30 cellular contexts compared by ENCODE assay signal in genomic region chr3:67640023-67640660, GRCh38. TPM values are rescaled to one million over a fixed set of nuclear protein-coding genes. Genes with fewer than 3 reads are reported as not detected.
DNase-seq lines count a peak whose midpoint lies in the region; ATAC-seq, FAIRE-seq and TF ChIP-seq lines count a peak whose summit lies in the region.
"Had no signal": no experiment of that assay in that cellular context is flagged by ENCODE, and none has a peak within 500 bp of the region (broad histone marks: within the 10 kb centered on the region; RNA-seq: fewer than 3 reads in every experiment).

No MANE protein-coding gene starts in this region.

- in situ Hi-C loops in gastrocnemius medialis (cut with MboI; ENCODE audit: low sequenced_read_pairs in 4 of 4) = no loop called here

- POLR2A ChIA-PET in CD4-positive, alpha-beta T cell (lab: Charles Lee) = interaction anchor here (0.7 to 2.5 kb wide), 3 partner anchors 15 to 837 kb away, joined by 3 to 12 read pairs (median 3); partner anchors contain the start of gene SUCLG2

- H3K27ac Mint-ChIP-seq in CD4-positive, alpha-beta T cell = no peak overlapping the region
- no peak overlapping the region for H3K27ac Mint-ChIP-seq in activated CD4-positive, alpha-beta T cell treated with anti-CD3 and anti-CD28 coated beads, Interleukin-2, amount 10 ng/mL, durations not matched to agents 24 days and 14 days
- H3K27ac Mint-ChIP-seq: activated T-cell treated with anti-CD3 and anti-CD28 coated beads, Interleukin-2, amount 50 U/mL, for 24 hours; neural progenitor cell; stimulated activated naive CD8-positive, alpha-beta T cell treated with anti-CD3 and anti-CD28 coated beads, Interleukin-15, amount 100 ng/mL, for 72 hours had no signal

- DNase-seq in EH (ENCODE audit: low read depth) (peak; percentile 55), HTR-8/SVneo (ENCODE audit: insufficient read length, low spot score) (no peak), choroid plexus epithelial cell (ENCODE audit: low read depth) (peak; percentile 45), gastrocnemius medialis (peak; percentile 14 to 19), hypothalamus (lab: John Stamatoyannopoulos, UW) (no peak), body of pancreas (no peak)
- DNase-seq in CD4-positive, alpha-beta T cell = no peak
- DNase-seq in activated CD4-positive, alpha-beta T cell treated with anti-CD3 and anti-CD28 coated beads, Interleukin-2, amount 10 ng/mL, durations not matched to agents 24 days and 14 days = no peak
- DNase-seq: activated CD4-positive, alpha-beta T cell treated with anti-CD3 and anti-CD28 coated beads for 48 hours; activated gamma-delta T cell treated with Interleukin-2 at 50 U/mL for 16 hours; activated T-cell treated with anti-CD3 and anti-CD28 coated beads, Interleukin-2, amount 50 U/mL, for 24 hours; CD4-positive, alpha-beta memory T cell; effector memory CD4-positive, alpha-beta T cell; head of caudate nucleus; NCI-H1048; NCI-H2107; NCI-H446; NCI-H774; posterior cingulate gyrus; right cardiac atrium; Right ventricle myocardium superior; stimulated activated CD8-positive, alpha-beta memory T cell treated with anti-CD3 and anti-CD28 coated beads, Interleukin-4, amount 100 ng/mL, for 48 hours; stimulated activated naive CD8-positive, alpha-beta T cell treated with anti-CD3 and anti-CD28 coated beads, Interleukin-15, amount 100 ng/mL, for 72 hours; uterus had no signal

- no peaks in the 10 kb centered on the region for H3K9me3 Mint-ChIP-seq in CD4-positive, alpha-beta T cell
- no peaks in the 10 kb centered on the region for H3K9me3 Mint-ChIP-seq in activated CD4-positive, alpha-beta T cell treated with anti-CD3 and anti-CD28 coated beads, Interleukin-2, amount 10 ng/mL, durations not matched to agents 24 days and 14 days
- H3K9me3 Mint-ChIP-seq: activated T-cell treated with anti-CD3 and anti-CD28 coated beads, Interleukin-2, amount 50 U/mL, for 24 hours; CD4-positive, alpha-beta memory T cell; neural progenitor cell; stimulated activated naive CD8-positive, alpha-beta T cell treated with anti-CD3 and anti-CD28 coated beads, Interleukin-15, amount 100 ng/mL, for 72 hours had no signal

- H3K27me3 ChIP-seq in gastrocnemius medialis (no peaks in the 10 kb centered on the region), body of pancreas (no peaks in the 10 kb centered on the region)
- no peaks in the 10 kb centered on the region for H3K27me3 ChIP-seq in CD4-positive, alpha-beta T cell (ENCODE audit: control insufficient read depth, insufficient read depth, low read length)
- H3K27me3 ChIP-seq: neural progenitor cell, uterus had no signal

- peak; percentile 9 for FAIRE-seq in HTR-8/SVneo (lab: Jason Lieb, UNC)
- FAIRE-seq: colon, GM12892 had no signal

- H3K36me3 ChIP-seq in gastrocnemius medialis (no peaks in the 10 kb centered on the region), body of pancreas (replicated peaks in 1 of 2; ENCODE audit: insufficient read depth in 1 of 2, low read depth in 2 of 2) (no peaks in the 10 kb centered on the region)
- H3K36me3 ChIP-seq: neural progenitor cell, uterus had no signal

- TF ChIP-seq CTCF in choroid plexus epithelial cell (conservative IDR thresholded peaks at IDR 0.05; ENCODE audit: low read depth, low read length) = no peak
- TF ChIP-seq CTCF in gastrocnemius medialis (IDR thresholded peaks at IDR 0.05 in 4 of 5, conservative IDR thresholded peaks at IDR 0.05 in 1 of 5) = no peak
- no peak for TF ChIP-seq CTCF in CD4-positive, alpha-beta T cell (IDR thresholded peaks at IDR 0.05)
- no peak for TF ChIP-seq CTCF in body of pancreas (IDR thresholded peaks at IDR 0.05)

- H3K4me1 ChIP-seq in gastrocnemius medialis (peaks cover 18 to 40% of the 10 kb centered on the region in 2 donors), body of pancreas (peaks cover 32% of the 10 kb centered on the region)
- H3K4me1 ChIP-seq: neural progenitor cell, uterus had no signal

- peaks cover 96% of the 10 kb centered on the region for H3K4me1 Mint-ChIP-seq in CD4-positive, alpha-beta T cell (ENCODE audit: low read depth)
- peaks cover 22% of the 10 kb centered on the region for H3K4me1 Mint-ChIP-seq in activated CD4-positive, alpha-beta T cell treated with anti-CD3 and anti-CD28 coated beads, Interleukin-2, amount 10 ng/mL, durations not matched to agents 24 days and 14 days

- H3K9me3 ChIP-seq in gastrocnemius medialis (no peaks in the 10 kb centered on the region), body of pancreas (no peaks in the 10 kb centered on the region)
- H3K9me3 ChIP-seq in CD4-positive, alpha-beta T cell (ENCODE audit: control insufficient read depth, low read length) = no peaks in the 10 kb centered on the region
- H3K9me3 ChIP-seq: uterus had no signal

- TF ChIP-seq POLR2A in gastrocnemius medialis (IDR thresholded peaks at IDR 0.05) (no peak), body of pancreas (IDR thresholded peaks at IDR 0.05) (no peak)

- H3K4me3 Mint-ChIP-seq in CD4-positive, alpha-beta T cell = no peak overlapping the region
- no peak overlapping the region for H3K4me3 Mint-ChIP-seq in activated CD4-positive, alpha-beta T cell treated with anti-CD3 and anti-CD28 coated beads, Interleukin-2, amount 10 ng/mL, durations not matched to agents 24 days and 14 days
- H3K4me3 Mint-ChIP-seq: activated T-cell treated with anti-CD3 and anti-CD28 coated beads, Interleukin-2, amount 50 U/mL, for 24 hours; CD4-positive, alpha-beta memory T cell; neural progenitor cell; stimulated activated naive CD8-positive, alpha-beta T cell treated with anti-CD3 and anti-CD28 coated beads, Interleukin-15, amount 100 ng/mL, for 72 hours had no signal

- no peaks in the 10 kb centered on the region for H3K27me3 Mint-ChIP-seq in CD4-positive, alpha-beta T cell
- H3K27me3 Mint-ChIP-seq in activated CD4-positive, alpha-beta T cell treated with anti-CD3 and anti-CD28 coated beads, Interleukin-2, amount 10 ng/mL, durations not matched to agents 24 days and 14 days = no peaks in the 10 kb centered on the region
- H3K27me3 Mint-ChIP-seq: activated T-cell treated with anti-CD3 and anti-CD28 coated beads, Interleukin-2, amount 50 U/mL, for 24 hours; CD4-positive, alpha-beta memory T cell; stimulated activated naive CD8-positive, alpha-beta T cell treated with anti-CD3 and anti-CD28 coated beads, Interleukin-15, amount 100 ng/mL, for 72 hours had no signal

- no peak overlapping the region for H3K4me3 ChIP-seq in choroid plexus epithelial cell (ENCODE audit: low read depth, low read length)
- H3K4me3 ChIP-seq in gastrocnemius medialis = no peak overlapping the region
- H3K4me3 ChIP-seq in body of pancreas = no peak overlapping the region
- H3K4me3 ChIP-seq: neural progenitor cell, uterus had no signal

- CTCF ChIA-PET in CD4-positive, alpha-beta T cell (lab: Charles Lee) = no interaction called here

- intact Hi-C loops in gastrocnemius medialis (cut with DNase I; ENCODE audit: low total_unique reads) = no loop called here
- intact Hi-C loops in CD4-positive, alpha-beta T cell (cut with DNase I, micrococcal nuclease) = no loop called here
- intact Hi-C loops in activated CD4-positive, alpha-beta T cell treated with anti-CD3 and anti-CD28 coated beads, Interleukin-2, amount 10 ng/mL, durations not matched to agents 24 days and 14 days (cut with micrococcal nuclease) = no loop called here
- intact Hi-C loops in body of pancreas (cut with DNase I) = no loop called here

- peaks cover 88% of the 10 kb centered on the region for H3K36me3 Mint-ChIP-seq in CD4-positive, alpha-beta T cell (ENCODE audit: low read depth)
- H3K36me3 Mint-ChIP-seq in activated CD4-positive, alpha-beta T cell treated with anti-CD3 and anti-CD28 coated beads, Interleukin-2, amount 10 ng/mL, durations not matched to agents 24 days and 14 days (ENCODE audit: low read depth) = peaks cover 34% of the 10 kb centered on the region

- H3K27ac ChIP-seq in gastrocnemius medialis (peak overlapping the region in 1 of 4 donors; percentile 35), body of pancreas (no peak overlapping the region)
- no peak overlapping the region for H3K27ac ChIP-seq in CD4-positive, alpha-beta T cell (ENCODE audit: low read depth, low read length)
- H3K27ac ChIP-seq: epithelial cell of prostate, neural progenitor cell, uterus had no signal

- 87 to 92% methylated on average over 6 of the region's 6 CpGs for WGBS in body of pancreas, 2 donors

- ATAC-seq in gastrocnemius medialis (peak; percentile 75 to 80), body of pancreas (no peak)
- no peak for ATAC-seq in CD4-positive, alpha-beta T cell (ENCODE audit: poor library complexity)
- ATAC-seq: HCT116; Panc1; right cardiac atrium; stimulated activated naive CD8-positive, alpha-beta T cell treated with anti-CD3 and anti-CD28 coated beads, Interleukin-15, amount 100 ng/mL, for 72 hours had no signal

RNA-seq across cellular contexts. Expression of gene SUCLG2, which starts 14.3 kb away (rescaled TPM):
- total RNA-seq in gastrocnemius medialis (100 to 1,000 TPM in 1 of 4 donors, 10 to 100 TPM in 3; 64.3 to 106 (median 73.2) TPM), body of pancreas (10 to 100 TPM; 42.0 to 50.4 TPM)
- total RNA-seq in CD4-positive, alpha-beta T cell = 10 to 100 TPM; 51.7 to 52.4 TPM
- total RNA-seq in activated CD4-positive, alpha-beta T cell treated with anti-CD3 and anti-CD28 coated beads, Interleukin-2, amount 10 ng/mL, durations not matched to agents 24 days and 14 days = 33.2 and 34.6 TPM in 2 replicates

Comparison
In these comparisons a context has a peak if more than half of its experiments do, and no peak if none do; other contexts are left out.
1. DNase-seq: peak in EH (single experiment), choroid plexus epithelial cell (single experiment) and gastrocnemius medialis (2 of 2); none in HTR-8/SVneo (single experiment), hypothalamus (0 of 51), CD4-positive, alpha-beta T cell (0 of 10), activated CD4-positive, alpha-beta T cell treated with anti-CD3 and anti-CD28 coated beads, Interleukin-2, amount 10 ng/mL, durations not matched to agents 24 days and 14 days (single experiment) and body of pancreas (0 of 4).
2. ATAC-seq: peak in gastrocnemius medialis (2 of 2); none in CD4-positive, alpha-beta T cell (single experiment) and body of pancreas (single experiment).